In the genomic region with DNA sequence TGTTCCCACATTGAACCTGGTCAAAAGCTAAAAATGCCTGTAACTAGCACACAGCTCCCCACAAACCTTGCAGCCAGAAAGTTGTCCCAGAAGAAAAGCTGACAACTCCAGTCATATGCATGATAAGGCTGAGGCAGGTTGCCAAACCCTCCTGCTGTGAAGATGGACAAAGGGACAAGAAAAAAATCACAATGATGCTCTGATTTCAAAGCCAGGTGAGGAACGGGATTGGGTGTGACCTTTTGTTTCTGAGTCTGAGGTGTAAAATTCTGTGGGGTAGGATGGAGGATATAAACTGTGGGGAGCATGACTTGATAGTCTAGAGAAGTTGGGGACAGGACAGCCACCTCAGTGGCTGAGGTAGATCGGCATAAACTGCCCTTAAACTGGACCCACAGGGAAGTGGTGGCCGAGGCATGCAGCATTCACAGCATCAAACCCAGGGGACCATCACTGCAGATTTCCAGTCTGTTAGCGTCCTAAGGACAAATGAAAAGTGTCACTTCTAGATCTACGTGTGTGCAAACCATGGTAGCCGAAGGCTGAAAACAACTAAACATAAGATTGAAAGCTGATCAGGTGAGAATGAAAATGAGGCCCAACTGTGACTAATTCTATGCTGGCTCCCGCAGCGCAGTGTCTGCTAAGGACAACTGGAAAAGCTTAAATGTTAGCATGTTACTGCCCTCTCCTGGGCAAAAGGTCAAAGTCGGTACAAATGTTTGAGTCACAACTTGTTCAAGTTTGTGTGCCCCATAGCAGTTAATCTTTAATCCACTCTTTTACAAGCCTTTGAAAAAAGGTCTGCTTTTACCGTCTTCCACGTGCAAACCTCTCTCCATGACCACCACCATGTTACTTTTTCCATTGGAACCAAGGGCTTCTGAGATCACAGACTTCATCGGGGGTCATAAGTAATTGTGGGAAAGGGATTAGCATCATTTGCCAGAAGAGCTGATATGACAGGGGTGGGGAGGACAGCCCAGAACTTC, we compare ENCODE assay signal across 1 cellular context.
TF ChIP-seq lines count a peak whose summit lies in the region.

No MANE protein-coding gene starts in this region.

TF ChIP-seq in HepG2, 621 proteins besides CTCF, POLR2A, EP300 and RAD21 (continued from another document and continues in another):
- TF ChIP-seq, protein P1, sequence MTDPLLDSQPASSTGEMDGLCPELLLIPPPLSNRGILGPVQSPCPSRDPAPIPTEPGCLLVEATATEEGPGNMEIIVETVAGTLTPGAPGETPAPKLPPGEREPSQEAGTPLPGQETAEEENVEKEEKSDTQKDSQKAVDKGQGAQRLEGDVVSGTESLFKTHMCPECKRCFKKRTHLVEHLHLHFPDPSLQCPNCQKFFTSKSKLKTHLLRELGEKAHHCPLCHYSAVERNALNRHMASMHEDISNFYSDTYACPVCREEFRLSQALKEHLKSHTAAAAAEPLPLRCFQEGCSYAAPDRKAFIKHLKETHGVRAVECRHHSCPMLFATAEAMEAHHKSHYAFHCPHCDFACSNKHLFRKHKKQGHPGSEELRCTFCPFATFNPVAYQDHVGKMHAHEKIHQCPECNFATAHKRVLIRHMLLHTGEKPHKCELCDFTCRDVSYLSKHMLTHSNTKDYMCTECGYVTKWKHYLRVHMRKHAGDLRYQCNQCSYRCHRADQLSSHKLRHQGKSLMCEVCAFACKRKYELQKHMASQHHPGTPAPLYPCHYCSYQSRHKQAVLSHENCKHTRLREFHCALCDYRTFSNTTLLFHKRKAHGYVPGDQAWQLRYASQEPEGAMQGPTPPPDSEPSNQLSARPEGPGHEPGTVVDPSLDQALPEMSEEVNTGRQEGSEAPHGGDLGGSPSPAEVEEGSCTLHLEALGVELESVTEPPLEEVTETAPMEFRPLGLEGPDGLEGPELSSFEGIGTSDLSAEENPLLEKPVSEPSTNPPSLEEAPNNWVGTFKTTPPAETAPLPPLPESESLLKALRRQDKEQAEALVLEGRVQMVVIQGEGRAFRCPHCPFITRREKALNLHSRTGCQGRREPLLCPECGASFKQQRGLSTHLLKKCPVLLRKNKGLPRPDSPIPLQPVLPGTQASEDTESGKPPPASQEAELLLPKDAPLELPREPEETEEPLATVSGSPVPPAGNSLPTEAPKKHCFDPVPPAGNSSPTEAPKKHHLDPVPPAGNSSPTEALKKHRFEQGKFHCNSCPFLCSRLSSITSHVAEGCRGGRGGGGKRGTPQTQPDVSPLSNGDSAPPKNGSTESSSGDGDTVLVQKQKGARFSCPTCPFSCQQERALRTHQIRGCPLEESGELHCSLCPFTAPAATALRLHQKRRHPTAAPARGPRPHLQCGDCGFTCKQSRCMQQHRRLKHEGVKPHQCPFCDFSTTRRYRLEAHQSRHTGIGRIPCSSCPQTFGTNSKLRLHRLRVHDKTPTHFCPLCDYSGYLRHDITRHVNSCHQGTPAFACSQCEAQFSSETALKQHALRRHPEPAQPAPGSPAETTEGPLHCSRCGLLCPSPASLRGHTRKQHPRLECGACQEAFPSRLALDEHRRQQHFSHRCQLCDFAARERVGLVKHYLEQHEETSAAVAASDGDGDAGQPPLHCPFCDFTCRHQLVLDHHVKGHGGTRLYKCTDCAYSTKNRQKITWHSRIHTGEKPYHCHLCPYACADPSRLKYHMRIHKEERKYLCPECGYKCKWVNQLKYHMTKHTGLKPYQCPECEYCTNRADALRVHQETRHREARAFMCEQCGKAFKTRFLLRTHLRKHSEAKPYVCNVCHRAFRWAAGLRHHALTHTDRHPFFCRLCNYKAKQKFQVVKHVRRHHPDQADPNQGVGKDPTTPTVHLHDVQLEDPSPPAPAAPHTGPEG (CRISPR knock-in tag; IDR thresholded peaks at IDR 0.05): no peak
- TF ChIP-seq SIN3A (IDR thresholded peaks at IDR 0.05; ENCODE audit: borderline replicate concordance, low read depth, low read length) (no peak), RARG (CRISPR knock-in tag; IDR thresholded peaks at IDR 0.05; ENCODE audit: low read depth) (no peak), LCORL (IDR thresholded peaks at IDR 0.05) (no peak), LCORL (CRISPR knock-in tag; IDR thresholded peaks at IDR 0.05) (0 out of 2 replicates have a peak, but pooled peaks have one; percentile 24), SSRP1 (CRISPR knock-in tag; IDR thresholded peaks at IDR 0.05) (no peak), FOXK1 (CRISPR knock-in tag; IDR thresholded peaks at IDR 0.05; ENCODE audit: borderline replicate concordance, low read depth) (0 out of 2 replicates have a peak, but pooled peaks have one; percentile 35), ZNF644 (CRISPR knock-in tag; IDR thresholded peaks at IDR 0.05; ENCODE audit: low read depth) (peak; percentile 84; the same call in 1 of the 2 replicates), KLF16 (CRISPR knock-in tag; IDR thresholded peaks at IDR 0.05) (0 out of 4 replicates have a peak, but pooled peaks of 1 of the 2 experiments have one; percentile 28), PHF8 (CRISPR knock-in tag; IDR thresholded peaks at IDR 0.05) (no peak), NR2F6 (IDR thresholded peaks at IDR 0.05) (peak; percentile 13; the same call in 1 of the 2 replicates), NR2F6 (CRISPR knock-in tag; IDR thresholded peaks at IDR 0.05) (peak; percentile 39; the same call in 1 of the 2 replicates), FOSL2 (CRISPR knock-in tag; IDR thresholded peaks at IDR 0.05) (peak; percentile 86), RARA (CRISPR knock-in tag; IDR thresholded peaks at IDR 0.05) (peak; percentile 21; the same call in 1 of the 2 replicates), ZNF7 (CRISPR knock-in tag; IDR thresholded peaks at IDR 0.05) (peak; percentile 71), GATAD2A (CRISPR knock-in tag; IDR thresholded peaks at IDR 0.05) (0 out of 2 replicates have a peak, but pooled peaks have one; percentile 25), SMC3 (IDR thresholded peaks at IDR 0.05; ENCODE audit: low read length) (peak; percentile 53), ZNF598 (CRISPR knock-in tag; IDR thresholded peaks at IDR 0.05; ENCODE audit: borderline replicate concordance) (no peak), BHLHE40 (IDR thresholded peaks at IDR 0.05; ENCODE audit: low read length) (peak; percentile 44), KAT8 (CRISPR knock-in tag; IDR thresholded peaks at IDR 0.05) (0 out of 2 replicates have a peak, but pooled peaks have one; percentile 23), ZMYM4 (CRISPR knock-in tag; IDR thresholded peaks at IDR 0.05) (0 out of 2 replicates have a peak, but pooled peaks have one; percentile 29)
- TF ChIP-seq, protein P2, sequence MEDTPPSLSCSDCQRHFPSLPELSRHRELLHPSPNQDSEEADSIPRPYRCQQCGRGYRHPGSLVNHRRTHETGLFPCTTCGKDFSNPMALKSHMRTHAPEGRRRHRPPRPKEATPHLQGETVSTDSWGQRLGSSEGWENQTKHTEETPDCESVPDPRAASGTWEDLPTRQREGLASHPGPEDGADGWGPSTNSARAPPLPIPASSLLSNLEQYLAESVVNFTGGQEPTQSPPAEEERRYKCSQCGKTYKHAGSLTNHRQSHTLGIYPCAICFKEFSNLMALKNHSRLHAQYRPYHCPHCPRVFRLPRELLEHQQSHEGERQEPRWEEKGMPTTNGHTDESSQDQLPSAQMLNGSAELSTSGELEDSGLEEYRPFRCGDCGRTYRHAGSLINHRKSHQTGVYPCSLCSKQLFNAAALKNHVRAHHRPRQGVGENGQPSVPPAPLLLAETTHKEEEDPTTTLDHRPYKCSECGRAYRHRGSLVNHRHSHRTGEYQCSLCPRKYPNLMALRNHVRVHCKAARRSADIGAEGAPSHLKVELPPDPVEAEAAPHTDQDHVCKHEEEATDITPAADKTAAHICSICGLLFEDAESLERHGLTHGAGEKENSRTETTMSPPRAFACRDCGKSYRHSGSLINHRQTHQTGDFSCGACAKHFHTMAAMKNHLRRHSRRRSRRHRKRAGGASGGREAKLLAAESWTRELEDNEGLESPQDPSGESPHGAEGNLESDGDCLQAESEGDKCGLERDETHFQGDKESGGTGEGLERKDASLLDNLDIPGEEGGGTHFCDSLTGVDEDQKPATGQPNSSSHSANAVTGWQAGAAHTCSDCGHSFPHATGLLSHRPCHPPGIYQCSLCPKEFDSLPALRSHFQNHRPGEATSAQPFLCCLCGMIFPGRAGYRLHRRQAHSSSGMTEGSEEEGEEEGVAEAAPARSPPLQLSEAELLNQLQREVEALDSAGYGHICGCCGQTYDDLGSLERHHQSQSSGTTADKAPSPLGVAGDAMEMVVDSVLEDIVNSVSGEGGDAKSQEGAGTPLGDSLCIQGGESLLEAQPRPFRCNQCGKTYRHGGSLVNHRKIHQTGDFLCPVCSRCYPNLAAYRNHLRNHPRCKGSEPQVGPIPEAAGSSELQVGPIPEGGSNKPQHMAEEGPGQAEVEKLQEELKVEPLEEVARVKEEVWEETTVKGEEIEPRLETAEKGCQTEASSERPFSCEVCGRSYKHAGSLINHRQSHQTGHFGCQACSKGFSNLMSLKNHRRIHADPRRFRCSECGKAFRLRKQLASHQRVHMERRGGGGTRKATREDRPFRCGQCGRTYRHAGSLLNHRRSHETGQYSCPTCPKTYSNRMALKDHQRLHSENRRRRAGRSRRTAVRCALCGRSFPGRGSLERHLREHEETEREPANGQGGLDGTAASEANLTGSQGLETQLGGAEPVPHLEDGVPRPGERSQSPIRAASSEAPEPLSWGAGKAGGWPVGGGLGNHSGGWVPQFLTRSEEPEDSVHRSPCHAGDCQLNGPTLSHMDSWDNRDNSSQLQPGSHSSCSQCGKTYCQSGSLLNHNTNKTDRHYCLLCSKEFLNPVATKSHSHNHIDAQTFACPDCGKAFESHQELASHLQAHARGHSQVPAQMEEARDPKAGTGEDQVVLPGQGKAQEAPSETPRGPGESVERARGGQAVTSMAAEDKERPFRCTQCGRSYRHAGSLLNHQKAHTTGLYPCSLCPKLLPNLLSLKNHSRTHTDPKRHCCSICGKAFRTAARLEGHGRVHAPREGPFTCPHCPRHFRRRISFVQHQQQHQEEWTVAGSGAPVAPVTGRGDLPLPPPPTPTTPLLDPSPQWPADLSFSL (CRISPR knock-in tag; IDR thresholded peaks at IDR 0.05): 0 out of 2 replicates have a peak, but pooled peaks have one; percentile 33
- TF ChIP-seq, protein P3, sequence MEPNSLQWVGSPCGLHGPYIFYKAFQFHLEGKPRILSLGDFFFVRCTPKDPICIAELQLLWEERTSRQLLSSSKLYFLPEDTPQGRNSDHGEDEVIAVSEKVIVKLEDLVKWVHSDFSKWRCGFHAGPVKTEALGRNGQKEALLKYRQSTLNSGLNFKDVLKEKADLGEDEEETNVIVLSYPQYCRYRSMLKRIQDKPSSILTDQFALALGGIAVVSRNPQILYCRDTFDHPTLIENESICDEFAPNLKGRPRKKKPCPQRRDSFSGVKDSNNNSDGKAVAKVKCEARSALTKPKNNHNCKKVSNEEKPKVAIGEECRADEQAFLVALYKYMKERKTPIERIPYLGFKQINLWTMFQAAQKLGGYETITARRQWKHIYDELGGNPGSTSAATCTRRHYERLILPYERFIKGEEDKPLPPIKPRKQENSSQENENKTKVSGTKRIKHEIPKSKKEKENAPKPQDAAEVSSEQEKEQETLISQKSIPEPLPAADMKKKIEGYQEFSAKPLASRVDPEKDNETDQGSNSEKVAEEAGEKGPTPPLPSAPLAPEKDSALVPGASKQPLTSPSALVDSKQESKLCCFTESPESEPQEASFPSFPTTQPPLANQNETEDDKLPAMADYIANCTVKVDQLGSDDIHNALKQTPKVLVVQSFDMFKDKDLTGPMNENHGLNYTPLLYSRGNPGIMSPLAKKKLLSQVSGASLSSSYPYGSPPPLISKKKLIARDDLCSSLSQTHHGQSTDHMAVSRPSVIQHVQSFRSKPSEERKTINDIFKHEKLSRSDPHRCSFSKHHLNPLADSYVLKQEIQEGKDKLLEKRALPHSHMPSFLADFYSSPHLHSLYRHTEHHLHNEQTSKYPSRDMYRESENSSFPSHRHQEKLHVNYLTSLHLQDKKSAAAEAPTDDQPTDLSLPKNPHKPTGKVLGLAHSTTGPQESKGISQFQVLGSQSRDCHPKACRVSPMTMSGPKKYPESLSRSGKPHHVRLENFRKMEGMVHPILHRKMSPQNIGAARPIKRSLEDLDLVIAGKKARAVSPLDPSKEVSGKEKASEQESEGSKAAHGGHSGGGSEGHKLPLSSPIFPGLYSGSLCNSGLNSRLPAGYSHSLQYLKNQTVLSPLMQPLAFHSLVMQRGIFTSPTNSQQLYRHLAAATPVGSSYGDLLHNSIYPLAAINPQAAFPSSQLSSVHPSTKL (CRISPR knock-in tag; IDR thresholded peaks at IDR 0.05): 0 out of 2 replicates have a peak, but pooled peaks have one; percentile 37
- TF ChIP-seq, protein P4, sequence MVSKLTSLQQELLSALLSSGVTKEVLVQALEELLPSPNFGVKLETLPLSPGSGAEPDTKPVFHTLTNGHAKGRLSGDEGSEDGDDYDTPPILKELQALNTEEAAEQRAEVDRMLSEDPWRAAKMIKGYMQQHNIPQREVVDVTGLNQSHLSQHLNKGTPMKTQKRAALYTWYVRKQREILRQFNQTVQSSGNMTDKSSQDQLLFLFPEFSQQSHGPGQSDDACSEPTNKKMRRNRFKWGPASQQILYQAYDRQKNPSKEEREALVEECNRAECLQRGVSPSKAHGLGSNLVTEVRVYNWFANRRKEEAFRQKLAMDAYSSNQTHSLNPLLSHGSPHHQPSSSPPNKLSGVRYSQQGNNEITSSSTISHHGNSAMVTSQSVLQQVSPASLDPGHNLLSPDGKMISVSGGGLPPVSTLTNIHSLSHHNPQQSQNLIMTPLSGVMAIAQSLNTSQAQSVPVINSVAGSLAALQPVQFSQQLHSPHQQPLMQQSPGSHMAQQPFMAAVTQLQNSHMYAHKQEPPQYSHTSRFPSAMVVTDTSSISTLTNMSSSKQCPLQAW (CRISPR knock-in tag; IDR thresholded peaks at IDR 0.05): peak; percentile 67
- TF ChIP-seq, protein P5, sequence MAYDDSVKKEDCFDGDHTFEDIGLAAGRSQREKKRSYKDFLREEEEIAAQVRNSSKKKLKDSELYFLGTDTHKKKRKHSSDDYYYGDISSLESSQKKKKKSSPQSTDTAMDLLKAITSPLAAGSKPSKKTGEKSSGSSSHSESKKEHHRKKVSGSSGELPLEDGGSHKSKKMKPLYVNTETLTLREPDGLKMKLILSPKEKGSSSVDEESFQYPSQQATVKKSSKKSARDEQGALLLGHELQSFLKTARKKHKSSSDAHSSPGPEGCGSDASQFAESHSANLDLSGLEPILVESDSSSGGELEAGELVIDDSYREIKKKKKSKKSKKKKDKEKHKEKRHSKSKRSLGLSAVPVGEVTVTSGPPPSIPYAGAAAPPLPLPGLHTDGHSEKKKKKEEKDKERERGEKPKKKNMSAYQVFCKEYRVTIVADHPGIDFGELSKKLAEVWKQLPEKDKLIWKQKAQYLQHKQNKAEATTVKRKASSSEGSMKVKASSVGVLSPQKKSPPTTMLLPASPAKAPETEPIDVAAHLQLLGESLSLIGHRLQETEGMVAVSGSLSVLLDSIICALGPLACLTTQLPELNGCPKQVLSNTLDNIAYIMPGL (CRISPR knock-in tag; IDR thresholded peaks at IDR 0.05; ENCODE audit: borderline replicate concordance in 1 of 2, low read depth in 1 of 2): peak in 1 of 2 experiments; percentile 42; a peak in 1 of 4 replicates
